Comparison of ENCODE assay signal across 10 cellular contexts in the genomic region with DNA sequence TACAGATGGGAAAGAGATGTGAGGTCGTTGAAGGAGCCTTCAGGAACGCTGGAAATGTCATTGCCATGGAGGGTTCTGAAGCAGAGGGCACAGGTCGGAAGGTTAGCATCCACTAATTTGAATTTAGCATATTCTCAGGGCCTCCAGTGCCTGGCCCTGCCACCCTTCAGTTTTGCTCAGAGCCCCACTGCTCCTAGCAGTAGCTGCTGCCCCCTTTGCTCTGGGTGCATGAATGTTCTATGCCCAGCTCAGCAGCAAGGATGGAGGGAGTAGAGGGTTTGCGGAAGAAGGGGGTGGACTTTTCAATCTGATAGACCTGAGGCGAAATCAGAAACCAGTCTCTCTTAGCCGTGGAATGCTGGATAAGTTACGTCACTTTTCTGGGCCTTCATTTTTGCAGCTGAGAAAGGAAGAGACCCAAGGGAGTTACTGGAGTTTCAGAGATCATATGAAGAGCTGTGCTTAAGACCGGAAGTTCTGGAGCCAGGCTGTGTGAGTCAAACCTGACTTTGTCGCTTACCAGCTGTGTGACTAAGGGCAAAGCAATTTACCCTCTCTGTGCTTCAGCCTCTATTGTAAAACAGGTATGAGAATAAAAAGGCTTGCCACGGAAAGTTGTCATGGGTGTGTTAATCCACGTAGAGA.
A peak's percentile ranks its signal among the peaks of the same experiment; 100 is the strongest.
DNase-seq lines count a peak whose midpoint lies in the region; ATAC-seq and TF ChIP-seq lines count a peak whose summit lies in the region.
"Had no signal": no experiment of that assay in that cellular context is flagged by ENCODE, and none has a peak within 500 bp of the region (broad histone marks: within the 10 kb centered on the region; RNA-seq: fewer than 3 reads in every experiment).

No MANE protein-coding gene starts in this region.

- CTCF ChIA-PET in Panc1 (lab: Charles Lee): no interaction called here
- CTCF ChIA-PET in CD8-positive, alpha-beta memory T cell (lab: Charles Lee): no interaction called here

- no peaks in the 10 kb centered on the region for H3K36me3 Mint-ChIP-seq in CD8-positive, alpha-beta memory T cell

- peak; percentile 36 for DNase-seq in Panc1 (ENCODE audit: low read depth, low spot score)
- peak; percentile 89 for DNase-seq in fibroblast of gingiva (ENCODE audit: low read depth)
- peak; percentile 68 for DNase-seq in pulmonary artery endothelial cell (ENCODE audit: low read depth, low spot score)
- DNase-seq in hippocampal formation (lab: John Stamatoyannopoulos, UW): no peak
- no peak for DNase-seq in CD8-positive, alpha-beta memory T cell
- DNase-seq: upper lobe of left lung had no signal

- no peaks in the 10 kb centered on the region for H3K36me3 ChIP-seq in Panc1 (ENCODE audit: control insufficient read depth, insufficient read depth, low read length)
- H3K36me3 ChIP-seq in CD8-positive, alpha-beta memory T cell (ENCODE audit: insufficient read depth, low read length): no peaks in the 10 kb centered on the region
- H3K36me3 ChIP-seq: upper lobe of left lung had no signal

- peak overlapping the region; percentile 13 for H3K27ac ChIP-seq in Panc1 (ENCODE audit: low read length)
- H3K27ac ChIP-seq in CD8-positive, alpha-beta memory T cell (ENCODE audit: low read depth, low read length): no peak overlapping the region
- H3K27ac ChIP-seq: upper lobe of left lung had no signal

- intact Hi-C loops in Panc1 (cut with micrococcal nuclease; ENCODE audit: unreplicated experiment): no loop called here

- H3K4me1 Mint-ChIP-seq in CD8-positive, alpha-beta memory T cell: no peaks in the 10 kb centered on the region

- H3K27ac Mint-ChIP-seq in CD8-positive, alpha-beta memory T cell: no peak overlapping the region

- H3K27me3 ChIP-seq in Panc1 (ENCODE audit: control insufficient read depth, insufficient read depth, low read length): no peaks in the 10 kb centered on the region
- H3K27me3 ChIP-seq in CD8-positive, alpha-beta memory T cell (ENCODE audit: insufficient read depth, low read length, poor library complexity, severe bottlenecking): no peaks in the 10 kb centered on the region
- H3K27me3 ChIP-seq: upper lobe of left lung had no signal

- H3K4me3 ChIP-seq in Panc1 (ENCODE audit: low read depth in 2 of 2, low read length in 2 of 2): no peak overlapping the region
- no peak overlapping the region for H3K4me3 ChIP-seq in CD8-positive, alpha-beta memory T cell (ENCODE audit: low read length)
- H3K4me3 ChIP-seq: skin epidermis, upper lobe of left lung had no signal

- in situ Hi-C loops in Panc1 (cut with HindIII; ENCODE audit: low pct_unique_long_range_greater_than_20kb, low sequenced_read_pairs): no loop called here

- no peak overlapping the region for H3K4me3 Mint-ChIP-seq in CD8-positive, alpha-beta memory T cell

- H3K9me3 Mint-ChIP-seq in CD8-positive, alpha-beta memory T cell: no peaks in the 10 kb centered on the region

- H3K27me3 Mint-ChIP-seq in CD8-positive, alpha-beta memory T cell: peaks cover 4% of the 10 kb centered on the region in 2 donors

- no peaks in the 10 kb centered on the region for H3K9me3 ChIP-seq in Panc1 (ENCODE audit: control insufficient read depth, insufficient read depth, low read depth, low read length)
- H3K9me3 ChIP-seq in CD8-positive, alpha-beta memory T cell (ENCODE audit: low read length): no peaks in the 10 kb centered on the region
- H3K9me3 ChIP-seq: upper lobe of left lung had no signal

- POLR2A ChIA-PET in Panc1 (lab: Charles Lee): no interaction called here
- POLR2A ChIA-PET in CD8-positive, alpha-beta memory T cell (lab: Charles Lee): no interaction called here

- H3K4me1 ChIP-seq in Panc1 (ENCODE audit: control insufficient read depth, insufficient read depth, low read length): peaks cover 9% of the 10 kb centered on the region; the same call in 1 of the 2 replicates
- no peaks in the 10 kb centered on the region for H3K4me1 ChIP-seq in CD8-positive, alpha-beta memory T cell (ENCODE audit: insufficient read depth, low read length)
- H3K4me1 ChIP-seq: upper lobe of left lung had no signal

- ATAC-seq in GM18519 (IDR thresholded peaks at IDR 0.05; ENCODE audit: low FRiP score, unreplicated experiment) (peak; percentile 51), Panc1 (peak; percentile 94), HG03521 (IDR thresholded peaks at IDR 0.05; ENCODE audit: unreplicated experiment) (no peak), HG02759 (IDR thresholded peaks at IDR 0.05; ENCODE audit: unreplicated experiment) (no peak)

- BruUV-seq in Panc1 (replicated peaks; lab: Mats Ljungman, UMichigan): no TSS peak

- TF ChIP-seq CTCF in Panc1 (IDR thresholded peaks at IDR 0.05): no peak

Comparison
In these comparisons a context has a peak if more than half of its experiments do, and no peak if none do; other contexts are left out.
1. ATAC-seq: peak in GM18519 (single experiment) and Panc1 (single experiment); none in HG03521 (single experiment) and HG02759 (single experiment).
2. DNase-seq: peak in Panc1 (single experiment), fibroblast of gingiva (single experiment) and pulmonary artery endothelial cell (single experiment); none in hippocampal formation (0 of 2) and CD8-positive, alpha-beta memory T cell (0 of 5).